ENCODE assay signal across 8 cellular contexts in genomic region chr1:228830954-228831481, GRCh38.
DNase-seq lines count a peak whose midpoint lies in the region; ATAC-seq and TF ChIP-seq lines count a peak whose summit lies in the region.

No MANE protein-coding gene starts in this region.

- TF ChIP-seq CTCF in Calu3 (IDR thresholded peaks at IDR 0.05; ENCODE audit: unreplicated experiment) (no peak), GM20000 (IDR thresholded peaks at IDR 0.05; ENCODE audit: extremely low read depth, missing control alignments) (no peak), ovary (IDR thresholded peaks at IDR 0.05) (no peak), Caco-2 (IDR thresholded peaks at IDR 0.05; ENCODE audit: insufficient read depth in 1 of 2, low read depth in 1 of 2, low read length in 1 of 2, severe bottlenecking in 1 of 2, unreplicated experiment in 1 of 2) (no peak)

- H3K36me3 Mint-ChIP-seq in Calu3 (ENCODE audit: insufficient read depth, unreplicated experiment): peaks cover 9% of the 10 kb centered on the region
- H3K36me3 Mint-ChIP-seq in Caco-2 (ENCODE audit: insufficient read depth, unreplicated experiment): no peaks in the 10 kb centered on the region

- TF ChIP-seq EP300 in ovary (IDR thresholded peaks at IDR 0.05): no peak

- H3K4me3 Mint-ChIP-seq in Calu3 (ENCODE audit: low read depth, unreplicated experiment): no peak overlapping the region
- H3K4me3 Mint-ChIP-seq in Caco-2 (ENCODE audit: unreplicated experiment): no peak overlapping the region

- intact Hi-C loops in Calu3 (cut with micrococcal nuclease; ENCODE audit: unreplicated experiment): loop anchor here (5.0 to 10.0 kb wide), 3 partner anchors 74 to 401 kb away; no protein-coding TSS in a partner anchor
- intact Hi-C loops in ovary (cut with DNase I): no loop called here
- intact Hi-C loops in Caco-2 (cut with micrococcal nuclease; ENCODE audit: unreplicated experiment): no loop called here

- H3K4me3 ChIP-seq in ovary: no peak overlapping the region
- no peak overlapping the region for H3K4me3 ChIP-seq in Caco-2 (ENCODE audit: low read depth, low read length)

- no peak overlapping the region for H3K27ac ChIP-seq in ovary

- DNase-seq in Calu3 (peak; percentile 63), GM20000 (ENCODE audit: low spot score) (peak; percentile 66), ovary (no peak), ureter (ENCODE audit: low spot score) (no peak), Caco-2 (no peak), OCI-M1 (lab: John Stamatoyannopoulos, UW) (no peak)

- H3K4me1 ChIP-seq in ovary (ENCODE audit: insufficient read depth) (peaks cover 2% of the 10 kb centered on the region), Caco-2 (peaks cover 34% of the 10 kb centered on the region)

- no peaks in the 10 kb centered on the region for H3K27me3 ChIP-seq in ovary
- no peaks in the 10 kb centered on the region for H3K27me3 ChIP-seq in Caco-2 (replicated peaks; ENCODE audit: control insufficient read depth, insufficient read depth, low read length)

- H3K9me3 ChIP-seq in ovary (no peaks in the 10 kb centered on the region), Caco-2 (no peaks in the 10 kb centered on the region)

- no peak for TF ChIP-seq POLR2A in ovary (IDR thresholded peaks at IDR 0.05)

- POLR2A ChIA-PET in Caco-2 (lab: Charles Lee): no interaction called here

- ATAC-seq in HG03469 (IDR thresholded peaks at IDR 0.05; ENCODE audit: unreplicated experiment) (peak; percentile 62), esophagus mucosa (peak; percentile 73)

- 49 to 72% (median 58%) methylated on average over 7 of the region's 7 CpGs for WGBS in ovary, 3 donors

- peak overlapping the region; percentile 72 for H3K27ac Mint-ChIP-seq in Calu3 (ENCODE audit: unreplicated experiment)
- H3K27ac Mint-ChIP-seq in Caco-2 (ENCODE audit: unreplicated experiment): no peak overlapping the region

- no peaks in the 10 kb centered on the region for H3K36me3 ChIP-seq in ovary
- H3K36me3 ChIP-seq in Caco-2 (ENCODE audit: control insufficient read depth, insufficient read depth, low read length): no peaks in the 10 kb centered on the region

- BruUV-seq in Calu3 (replicated peaks; lab: Mats Ljungman, UMichigan): no TSS peak
- no TSS peak for BruUV-seq in Caco-2 (replicated peaks; lab: Mats Ljungman, UMichigan)

- no peaks in the 10 kb centered on the region for H3K27me3 Mint-ChIP-seq in Calu3 (ENCODE audit: unreplicated experiment)
- no peaks in the 10 kb centered on the region for H3K27me3 Mint-ChIP-seq in Caco-2 (ENCODE audit: insufficient read depth, unreplicated experiment)

- H3K4me1 Mint-ChIP-seq in Calu3 (ENCODE audit: low read depth, unreplicated experiment): peaks cover 60% of the 10 kb centered on the region
- peaks cover 13% of the 10 kb centered on the region for H3K4me1 Mint-ChIP-seq in Caco-2 (ENCODE audit: low read depth, unreplicated experiment)

- CTCF ChIA-PET in Calu3 (lab: Charles Lee) (interaction anchor here (0.6 to 1.5 kb wide), 4 partner anchors 11 to 368 kb away, joined by 3 to 8 read pairs (median 3); no protein-coding TSS in a partner anchor), Caco-2 (lab: Charles Lee) (no interaction called here)

- H3K9me3 Mint-ChIP-seq in Calu3 (ENCODE audit: low read depth, unreplicated experiment): no peaks in the 10 kb centered on the region
- H3K9me3 Mint-ChIP-seq in Caco-2 (ENCODE audit: unreplicated experiment): no peaks in the 10 kb centered on the region

Comparison
In these comparisons a context has a peak if more than half of its experiments do, and no peak if none do; other contexts are left out.
1. DNase-seq: peak in Calu3 (single experiment) and GM20000 (single experiment); none in ovary (0 of 5), ureter (single experiment), Caco-2 (0 of 2) and OCI-M1 (single experiment).